In the genomic region with DNA sequence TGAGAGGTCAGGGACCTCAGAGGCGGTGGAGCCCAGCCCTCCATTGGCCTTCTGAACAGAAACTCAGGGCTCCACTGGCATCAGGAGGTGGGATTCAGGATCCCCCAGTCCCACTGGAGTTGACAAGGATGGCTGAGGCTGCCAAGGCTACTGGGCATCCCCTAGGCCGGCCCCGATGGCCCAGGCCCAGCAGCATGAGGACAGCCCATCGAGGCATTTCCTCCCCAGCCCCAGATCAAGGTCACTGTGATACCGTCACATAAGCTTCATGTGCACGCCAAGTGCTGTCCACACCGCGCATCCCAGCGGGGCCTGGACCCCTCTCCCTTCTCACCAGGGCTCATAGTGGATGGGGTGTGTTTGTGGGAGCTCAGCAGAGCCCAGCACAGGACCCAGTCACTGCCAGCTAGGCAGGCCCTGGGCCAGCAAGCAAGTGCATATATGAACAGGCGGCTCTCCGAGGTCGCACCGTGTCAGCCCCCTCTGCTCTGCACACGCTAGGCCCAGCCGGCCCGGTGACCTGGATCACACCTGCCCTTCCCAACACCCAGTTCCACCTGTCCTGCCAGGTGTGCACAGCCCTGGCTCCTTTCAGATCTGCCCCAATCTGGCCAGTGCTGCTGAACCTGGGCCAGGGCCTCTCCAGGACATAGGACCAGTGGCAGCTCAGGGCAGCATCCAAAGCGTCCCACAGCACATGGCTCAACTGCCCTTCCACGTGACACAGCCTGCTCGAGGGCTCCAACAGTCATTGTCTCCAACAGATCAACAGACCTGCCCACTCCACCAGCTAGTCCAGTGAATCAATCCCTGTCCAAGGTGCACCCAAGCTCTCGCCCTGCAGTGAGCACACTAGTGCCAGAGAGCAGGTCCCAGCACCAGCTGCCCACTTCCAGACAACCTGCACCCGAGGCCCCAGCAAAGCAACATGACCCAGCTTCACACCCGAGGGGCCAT, we compare ENCODE assay signal across 23 cellular contexts. TPM values are rescaled to one million over a fixed set of nuclear protein-coding genes. Genes with fewer than 3 reads are reported as not detected.
DNase-seq lines count a peak whose midpoint lies in the region; ATAC-seq, FAIRE-seq and TF ChIP-seq lines count a peak whose summit lies in the region.
"Had no signal": no experiment of that assay in that cellular context is flagged by ENCODE, and none has a peak within 500 bp of the region (broad histone marks: within the 10 kb centered on the region; RNA-seq: fewer than 3 reads in every experiment).

No MANE protein-coding gene starts in this region.

- no peaks in the 10 kb centered on the region for H3K9me3 ChIP-seq in HepG2 (ENCODE audit: low read length)
- H3K9me3 ChIP-seq: colonic mucosa, left lung had no signal

- H3K36me3 ChIP-seq in HepG2 (replicated peaks in 1 of 2; ENCODE audit: control insufficient read depth in 1 of 2, insufficient read depth in 2 of 2, low read length in 2 of 2) = no peaks in the 10 kb centered on the region
- H3K36me3 ChIP-seq: colonic mucosa, left lung had no signal

- H3K4me1 Mint-ChIP-seq in WTC11 = peaks cover 13% of the 10 kb centered on the region
- H3K4me1 Mint-ChIP-seq in activated naive CD4-positive, alpha-beta T cell treated with anti-CD3 and anti-CD28 coated beads, Interleukin-2, amount 10 ng/mL, durations not matched to agents 7 days and 5 days = no peaks in the 10 kb centered on the region

- H4K20me1 ChIP-seq in HepG2 (ENCODE audit: insufficient read depth, low read length) = peaks cover 15% of the 10 kb centered on the region; the same call in 1 of the 2 replicates

- no peak overlapping the region for H2AFZ ChIP-seq in HepG2 (ENCODE audit: low read length)

- no TSS peak for BruUV-seq in HepG2 (replicated peaks; lab: Mats Ljungman, UMichigan)

- POLR2A ChIA-PET in WTC11 (lab: Charles Lee) = no interaction called here
- POLR2A ChIA-PET in HepG2 (lab: Yijun Ruan, JAX) = interaction anchor here (1.6 to 2.9 kb wide), 2 partner anchors 10 to 33 kb away, joined by 10 to 13 read pairs; partner anchors contain the start of gene RASD1

- H3K36me3 Mint-ChIP-seq in WTC11 = peaks cover 5% of the 10 kb centered on the region; the same call in 1 of the 2 replicates
- H3K36me3 Mint-ChIP-seq in activated naive CD4-positive, alpha-beta T cell treated with anti-CD3 and anti-CD28 coated beads, Interleukin-2, amount 10 ng/mL, durations not matched to agents 7 days and 5 days = no peaks in the 10 kb centered on the region

- ATAC-seq in WTC11 = no peak
- ATAC-seq in HepG2 = peak; percentile 83
- peak; percentile 9 for ATAC-seq in sciatic nerve
- ATAC-seq: activated CD8-positive, alpha-beta T cell treated with anti-CD3 and anti-CD28 coated beads for 36 hours; left lung had no signal

- TF ChIP-seq CTCF in WTC11 (IDR thresholded peaks at IDR 0.05) = no peak
- no peak for TF ChIP-seq CTCF in HepG2 (CRISPR knock-in tag; IDR thresholded peaks at IDR 0.05)

- TF ChIP-seq EP300 in HepG2 (IDR thresholded peaks at IDR 0.05; ENCODE audit: low read depth in 2 of 2, low read length in 2 of 2) (no peak), HepG2 (CRISPR knock-in tag; IDR thresholded peaks at IDR 0.05; ENCODE audit: borderline replicate concordance) (no peak)

- peaks cover 30% of the 10 kb centered on the region for H3K4me1 ChIP-seq in HepG2 (ENCODE audit: insufficient read depth, low read length)
- H3K4me1 ChIP-seq: colonic mucosa had no signal

- no peak for TF ChIP-seq POLR2A in HepG2 (IDR thresholded peaks at IDR 0.05; ENCODE audit: insufficient read depth in 1 of 2, low read depth in 2 of 2, low read length in 2 of 2)

- DNase-seq in COLO668 (lab: John Stamatoyannopoulos, UW; ENCODE audit: unreplicated experiment) = peak; percentile 57
- no peak for DNase-seq in WTC11 (ENCODE audit: low spot score)
- DNase-seq in HepG2 (ENCODE audit: low spot score) = peak; percentile 53
- DNase-seq in sciatic nerve (ENCODE audit: low spot score) = no peak
- no peak for DNase-seq in putamen (ENCODE audit: low spot score)
- no peak for DNase-seq in DMS 273 treated with DMSO at 0.1 percent for 48 hours (lab: John Stamatoyannopoulos, UW)
- no peak for DNase-seq in NOMO-1 treated with DMSO at 0.1 percent for 48 hours (lab: John Stamatoyannopoulos, UW; ENCODE audit: unreplicated experiment)
- DNase-seq in activated naive CD4-positive, alpha-beta T cell treated with anti-CD3 and anti-CD28 coated beads, Interleukin-2, amount 10 ng/mL, durations not matched to agents 7 days and 5 days = no peak
- DNase-seq: activated CD8-positive, alpha-beta T cell treated with anti-CD3 and anti-CD28 coated beads for 36 hours; activated gamma-delta T cell; activated T-cell treated with anti-CD3 and anti-CD28 coated beads for 4 hours; colonic mucosa; NCI-H1092; NCI-H2081; NCI-H524; retina; stimulated activated CD4-positive, alpha-beta T cell treated with anti-CD3 and anti-CD28 coated beads, Interleukin-15, amount 100 ng/mL, for 24 hours; SW 1271 had no signal

- no peaks in the 10 kb centered on the region for H3K27me3 ChIP-seq in HepG2 (ENCODE audit: control insufficient read depth in 1 of 2, insufficient read depth in 2 of 2, low read length in 2 of 2)
- H3K27me3 ChIP-seq: colonic mucosa, left lung had no signal

- H3K27ac ChIP-seq in HepG2 (ENCODE audit: extremely low read length, insufficient read depth, low read length) = no peak overlapping the region
- H3K27ac ChIP-seq: colonic mucosa, HL-60, left lung had no signal

- H3K4me3 ChIP-seq in HepG2 (replicated peaks in 1 of 3; ENCODE audit: insufficient read depth in 1 of 3, low read depth in 2 of 3, low read length in 3 of 3) = no peak overlapping the region
- H3K4me3 ChIP-seq: colonic mucosa, left lung had no signal

- no peak overlapping the region for H3K4me3 Mint-ChIP-seq in WTC11
- no peak overlapping the region for H3K4me3 Mint-ChIP-seq in activated naive CD4-positive, alpha-beta T cell treated with anti-CD3 and anti-CD28 coated beads, Interleukin-2, amount 10 ng/mL, durations not matched to agents 7 days and 5 days
- H3K4me3 Mint-ChIP-seq: activated CD8-positive, alpha-beta T cell treated with anti-CD3 and anti-CD28 coated beads for 36 hours; CD14-positive monocyte had no signal

- 0 out of 2 replicates have a peak, but pooled peaks cover 4% of the 10 kb centered on the region for H3K9me3 Mint-ChIP-seq in WTC11
- no peaks in the 10 kb centered on the region for H3K9me3 Mint-ChIP-seq in activated naive CD4-positive, alpha-beta T cell treated with anti-CD3 and anti-CD28 coated beads, Interleukin-2, amount 10 ng/mL, durations not matched to agents 7 days and 5 days
- H3K9me3 Mint-ChIP-seq: activated CD8-positive, alpha-beta T cell treated with anti-CD3 and anti-CD28 coated beads for 36 hours had no signal

- no peaks in the 10 kb centered on the region for H3K79me2 ChIP-seq in HepG2 (ENCODE audit: insufficient read depth, low read length)

- 86% methylated on average over 6 of the region's 22 CpGs for WGBS in HepG2 (ENCODE audit: low lambda C conversion rate)

- H3K4me2 ChIP-seq in HepG2 (ENCODE audit: low read depth, low read length) = no peak overlapping the region

- no peak for FAIRE-seq in HepG2 (lab: Jason Lieb, UNC)
- FAIRE-seq: H54 had no signal

- in situ Hi-C loops in HepG2 (cut with HindIII; ENCODE audit: extremely low pct_ligation_motif_present, low pct_unique_long_range_greater_than_20kb) = no loop called here

- H3K9ac ChIP-seq in HepG2 (ENCODE audit: insufficient read depth, low read depth, low read length) = no peak overlapping the region

- no peaks in the 10 kb centered on the region; the same call in 1 of the 2 replicates for H3K27me3 Mint-ChIP-seq in WTC11 (ENCODE audit: low read depth)
- H3K27me3 Mint-ChIP-seq in activated naive CD4-positive, alpha-beta T cell treated with anti-CD3 and anti-CD28 coated beads, Interleukin-2, amount 10 ng/mL, durations not matched to agents 7 days and 5 days = peaks cover 3% of the 10 kb centered on the region
- H3K27me3 Mint-ChIP-seq: activated CD8-positive, alpha-beta T cell treated with anti-CD3 and anti-CD28 coated beads for 36 hours had no signal

- H3K27ac Mint-ChIP-seq in WTC11 = peak overlapping the region; percentile 45; the same call in 1 of the 2 replicates
- H3K27ac Mint-ChIP-seq in activated naive CD4-positive, alpha-beta T cell treated with anti-CD3 and anti-CD28 coated beads, Interleukin-2, amount 10 ng/mL, durations not matched to agents 7 days and 5 days = no peak overlapping the region
- H3K27ac Mint-ChIP-seq: activated CD8-positive, alpha-beta T cell treated with anti-CD3 and anti-CD28 coated beads for 36 hours; CD14-positive monocyte had no signal

- no peak for TF ChIP-seq RAD21 in HepG2 (CRISPR knock-in tag; IDR thresholded peaks at IDR 0.05)

- intact Hi-C loops in HepG2 (cut with micrococcal nuclease; ENCODE audit: unreplicated experiment) (no loop called here), sciatic nerve (cut with DNase I) (no loop called here)

- CTCF ChIA-PET in WTC11 (lab: Charles Lee) (interaction anchor here (1.1 to 1.5 kb wide), 6 partner anchors 9 to 387 kb away, joined by 3 to 5 read pairs (median 3); no protein-coding TSS in a partner anchor), HepG2 (lab: Yijun Ruan, JAX; ENCODE audit: low intra/inter-chr PET ratio, low total read pairs) (no interaction called here)
- CTCF ChIA-PET in activated naive CD4-positive, alpha-beta T cell treated with anti-CD3 and anti-CD28 coated beads, Interleukin-2, amount 10 ng/mL, durations not matched to agents 7 days and 5 days (lab: Charles Lee) = interaction anchor here (1.1 kb wide), 1 partner anchor 32 kb away, joined by 3 read pairs; no protein-coding TSS in a partner anchor

RNA-seq across cellular contexts. Expression of gene RASD1, which starts 32.8 kb away (rescaled TPM):
- total RNA-seq in WTC11 (2021) (5.1 to 5.3 TPM (median 5.2 TPM) in 3 replicates), HepG2 (2016; rRNA removed; fragmentation: Illumina TruSeq; extraction: Trizol) (1.4 and 1.6 TPM in 2 replicates), sciatic nerve (58.6 TPM)
- 0.71 and 0.91 TPM in 2 replicates for total RNA-seq in HepG2 (2016; cell fraction: cytosol; rRNA removed; fragmentation: Illumina TruSeq; extraction: Trizol; ENCODE audit: low read depth)
- 1.4 and 1.9 TPM in 2 replicates for total RNA-seq in HepG2 (2016; cell fraction: insoluble cytoplasmic fraction; rRNA removed; fragmentation: Illumina TruSeq; extraction: Trizol)
- total RNA-seq in HepG2 (2016; cell fraction: membrane; rRNA removed; fragmentation: Illumina TruSeq; extraction: Trizol) = 1.5 and 1.7 TPM in 2 replicates
- total RNA-seq in HepG2 (2016; cell fraction: nucleus; rRNA removed; fragmentation: Illumina TruSeq; extraction: Trizol) = 0.99 and 1.1 TPM in 2 replicates
- 4.2 and 8.9 TPM in 2 replicates for polyA plus RNA-seq in HepG2 (2011; rRNA removed)
- 4.3 and 4.7 TPM in 2 replicates for polyA plus RNA-seq in HepG2 (2011; cell fraction: cytosol; rRNA removed)
- polyA plus RNA-seq in HepG2 (2011; cell fraction: nucleus; rRNA removed) = 6.6 and 7.6 TPM in 2 replicates
- 2.1 and 6.2 TPM in 2 replicates for polyA plus RNA-seq in HepG2 (2012)
- 0.32 and 0.38 TPM in 2 replicates for polyA plus RNA-seq in HepG2 (2016; cell fraction: cytosol; fragmentation: Illumina TruSeq; extraction: Trizol; ENCODE audit: low read depth)
- polyA plus RNA-seq in HepG2 (2016; cell fraction: insoluble cytoplasmic fraction; fragmentation: Illumina TruSeq; extraction: Trizol; ENCODE audit: low read depth) = 1.7 and 1.8 TPM in 2 replicates
- 0.63 and 0.72 TPM in 2 replicates for polyA plus RNA-seq in HepG2 (2016; cell fraction: membrane; fragmentation: Illumina TruSeq; extraction: Trizol; ENCODE audit: low read depth)
- 2.7 and 3.4 TPM in 2 replicates for polyA plus RNA-seq in HepG2 (2016; cell fraction: nucleus; fragmentation: Illumina TruSeq; extraction: Trizol; ENCODE audit: insufficient read depth, low read depth)
- 3.9 and 12.1 TPM in 2 replicates for polyA minus RNA-seq in HepG2 (2011; rRNA and poly(A)+ RNA removed; ENCODE audit: low replicate concordance)
- 6.2 and 6.6 TPM in 2 replicates for polyA minus RNA-seq in HepG2 (2011; cell fraction: cytosol; rRNA and poly(A)+ RNA removed)
- 1.7 and 3.1 TPM in 2 replicates for polyA minus RNA-seq in HepG2 (2011; cell fraction: nucleus; rRNA and poly(A)+ RNA removed)
- total RNA-seq: G401 had no signal

RNA-seq across cellular contexts. Expression of gene MED9, which starts 52.2 kb away (rescaled TPM):
- total RNA-seq in WTC11 (2021) = 15.9 to 21.1 TPM (median 18.1 TPM) in 3 replicates
- 11.7 and 15.1 TPM in 2 replicates for total RNA-seq in HepG2 (2016; rRNA removed; fragmentation: Illumina TruSeq; extraction: Trizol)
- 4.0 and 4.2 TPM in 2 replicates for total RNA-seq in HepG2 (2016; cell fraction: cytosol; rRNA removed; fragmentation: Illumina TruSeq; extraction: Trizol; ENCODE audit: low read depth)
- total RNA-seq in HepG2 (2016; cell fraction: insoluble cytoplasmic fraction; rRNA removed; fragmentation: Illumina TruSeq; extraction: Trizol) = 11.7 and 14.4 TPM in 2 replicates
- 9.8 and 10.7 TPM in 2 replicates for total RNA-seq in HepG2 (2016; cell fraction: membrane; rRNA removed; fragmentation: Illumina TruSeq; extraction: Trizol)
- 10.8 and 11.7 TPM in 2 replicates for total RNA-seq in HepG2 (2016; cell fraction: nucleus; rRNA removed; fragmentation: Illumina TruSeq; extraction: Trizol)
- polyA plus RNA-seq in HepG2 (2011; rRNA removed) = 11.9 and 14.4 TPM in 2 replicates
- polyA plus RNA-seq in HepG2 (2011; cell fraction: cytosol; rRNA removed) = 18.3 and 21.5 TPM in 2 replicates
- 15.4 and 17.5 TPM in 2 replicates for polyA plus RNA-seq in HepG2 (2011; cell fraction: nucleus; rRNA removed)
- polyA plus RNA-seq in HepG2 (2012) = 9.2 and 11.4 TPM in 2 replicates
- 3.0 and 3.1 TPM in 2 replicates for polyA plus RNA-seq in HepG2 (2016; cell fraction: cytosol; fragmentation: Illumina TruSeq; extraction: Trizol; ENCODE audit: low read depth)
- 11.2 and 12.0 TPM in 2 replicates for polyA plus RNA-seq in HepG2 (2016; cell fraction: insoluble cytoplasmic fraction; fragmentation: Illumina TruSeq; extraction: Trizol; ENCODE audit: low read depth)
- polyA plus RNA-seq in HepG2 (2016; cell fraction: membrane; fragmentation: Illumina TruSeq; extraction: Trizol; ENCODE audit: low read depth) = 6.4 and 7.0 TPM in 2 replicates
- 11.4 and 12.6 TPM in 2 replicates for polyA plus RNA-seq in HepG2 (2016; cell fraction: nucleus; fragmentation: Illumina TruSeq; extraction: Trizol; ENCODE audit: insufficient read depth, low read depth)
- polyA minus RNA-seq in HepG2 (2011; rRNA and poly(A)+ RNA removed; ENCODE audit: low replicate concordance) = 21.1 and 25.1 TPM in 2 replicates
- polyA minus RNA-seq in HepG2 (2011; cell fraction: cytosol; rRNA and poly(A)+ RNA removed) = 9.8 and 9.9 TPM in 2 replicates
- 24.2 and 25.4 TPM in 2 replicates for polyA minus RNA-seq in HepG2 (2011; cell fraction: nucleus; rRNA and poly(A)+ RNA removed)
- 13.7 TPM for total RNA-seq in sciatic nerve

Comparison
In these comparisons a context has a peak if more than half of its experiments do, and no peak if none do; other contexts are left out.
1. DNase-seq: peak in COLO668 (single experiment) and HepG2 (single experiment); none in WTC11 (single experiment), sciatic nerve (single experiment), putamen (single experiment), DMS 273 treated with DMSO at 0.1 percent for 48 hours (single experiment), NOMO-1 treated with DMSO at 0.1 percent for 48 hours (single experiment) and activated naive CD4-positive, alpha-beta T cell treated with anti-CD3 and anti-CD28 coated beads, Interleukin-2, amount 10 ng/mL, durations not matched to agents 7 days and 5 days (single experiment).